Comparison of ENCODE assay signal across 16 cellular contexts in the genomic region with DNA sequence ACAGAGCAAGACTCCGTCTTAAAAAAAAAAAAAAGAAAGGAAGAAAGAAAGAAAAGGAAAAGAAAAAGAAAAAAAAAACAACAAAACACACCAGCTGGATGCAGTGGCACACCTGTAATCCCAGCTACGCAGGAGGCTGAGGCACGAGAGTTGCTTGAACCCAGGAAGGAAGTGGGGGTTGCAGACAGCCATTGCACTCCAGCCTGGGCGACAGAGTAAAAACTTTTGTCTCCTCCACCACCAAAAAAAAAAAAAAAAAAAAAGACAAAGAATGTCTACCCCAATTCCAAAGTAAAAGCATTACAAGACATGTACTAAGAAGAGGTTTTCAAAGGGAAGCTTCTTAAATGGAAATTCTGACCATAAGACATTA. TPM values are rescaled to one million over a fixed set of nuclear protein-coding genes. Genes with fewer than 3 reads are reported as not detected.
DNase-seq lines count a peak whose midpoint lies in the region; ATAC-seq and TF ChIP-seq lines count a peak whose summit lies in the region.
"Had no signal": no experiment of that assay in that cellular context is flagged by ENCODE, and none has a peak within 500 bp of the region (broad histone marks: within the 10 kb centered on the region; RNA-seq: fewer than 3 reads in every experiment).

No MANE protein-coding gene starts in this region.

- H3K27ac ChIP-seq in HUES64 (ENCODE audit: low read depth, low read length) = 0 out of 2 replicates have a peak overlapping the region, but pooled peaks have one; percentile 14
- H3K27ac ChIP-seq: A549, ascending aorta, coronary artery, Peyer's patch, vagina had no signal

- peaks cover 99% of the 10 kb centered on the region for H3K36me3 ChIP-seq in HUES64 (ENCODE audit: insufficient read depth, low read length)

- H3K4me3 Mint-ChIP-seq in activated CD4-positive, alpha-beta T cell treated with anti-CD3 and anti-CD28 coated beads, Interleukin-2, amount 10 ng/mL, durations not matched to agents 7 days and 5 days = no peak overlapping the region
- peak overlapping the region; percentile 46 for H3K4me3 Mint-ChIP-seq in activated naive CD8-positive, alpha-beta T cell treated with anti-CD3 and anti-CD28 coated beads, Interleukin-2, amount 10 ng/mL, durations not matched to agents 7 days and 5 days
- peak overlapping the region; percentile 80 for H3K4me3 Mint-ChIP-seq in natural killer cell

- no peaks in the 10 kb centered on the region for H3K27me3 ChIP-seq in HUES64 (ENCODE audit: insufficient read depth, low read length)
- H3K27me3 ChIP-seq: ascending aorta, Peyer's patch, vagina had no signal

- WGBS in HUES64 = 95% methylated on average over 3 of the region's 4 CpGs

- CTCF ChIA-PET in activated CD4-positive, alpha-beta T cell treated with anti-CD3 and anti-CD28 coated beads, Interleukin-2, amount 10 ng/mL, durations not matched to agents 7 days and 5 days (lab: Charles Lee) = interaction anchor here (0.7 to 1.3 kb wide), 3 partner anchors 14 to 191 kb away, joined by 3 to 4 read pairs (median 4); partner anchors contain the start of gene NDRG2

- peaks cover 72% of the 10 kb centered on the region for H3K36me3 Mint-ChIP-seq in activated CD4-positive, alpha-beta T cell treated with anti-CD3 and anti-CD28 coated beads, Interleukin-2, amount 10 ng/mL, durations not matched to agents 7 days and 5 days (ENCODE audit: low read depth)
- H3K36me3 Mint-ChIP-seq in activated naive CD8-positive, alpha-beta T cell treated with anti-CD3 and anti-CD28 coated beads, Interleukin-2, amount 10 ng/mL, durations not matched to agents 7 days and 5 days = peaks cover 37% of the 10 kb centered on the region
- peaks cover 12% of the 10 kb centered on the region for H3K36me3 Mint-ChIP-seq in natural killer cell

- no peaks in the 10 kb centered on the region for H3K27me3 Mint-ChIP-seq in activated CD4-positive, alpha-beta T cell treated with anti-CD3 and anti-CD28 coated beads, Interleukin-2, amount 10 ng/mL, durations not matched to agents 7 days and 5 days
- H3K27me3 Mint-ChIP-seq in activated naive CD8-positive, alpha-beta T cell treated with anti-CD3 and anti-CD28 coated beads, Interleukin-2, amount 10 ng/mL, durations not matched to agents 7 days and 5 days = no peaks in the 10 kb centered on the region
- H3K27me3 Mint-ChIP-seq in natural killer cell (ENCODE audit: low read depth in 2 of 2) = no peaks in the 10 kb centered on the region

- H3K4me1 ChIP-seq in HUES64 (ENCODE audit: insufficient read depth, low read length) = peaks cover 27% of the 10 kb centered on the region

- POLR2A ChIA-PET in activated CD4-positive, alpha-beta T cell treated with anti-CD3 and anti-CD28 coated beads, Interleukin-2, amount 10 ng/mL, durations not matched to agents 7 days and 5 days (lab: Charles Lee) = interaction anchor here (0.7 kb wide), 1 partner anchor 16 kb away, joined by 5 read pairs; no protein-coding TSS in a partner anchor
- POLR2A ChIA-PET in activated naive CD8-positive, alpha-beta T cell treated with anti-CD3 and anti-CD28 coated beads, Interleukin-2, amount 10 ng/mL, durations not matched to agents 7 days and 5 days (lab: Charles Lee) = interaction anchor here (0.7 kb wide), 1 partner anchor 23 kb away, joined by 4 read pairs; no protein-coding TSS in a partner anchor

- in situ Hi-C loops in ACHN (cut with HindIII; ENCODE audit: low pct_ligation_motif_present, low pct_unique_long_range_greater_than_20kb, low sequenced_read_pairs) = no loop called here

- no peak for TF ChIP-seq CTCF in natural killer cell (IDR thresholded peaks at IDR 0.05)

- no peaks in the 10 kb centered on the region for H3K9me3 Mint-ChIP-seq in activated CD4-positive, alpha-beta T cell treated with anti-CD3 and anti-CD28 coated beads, Interleukin-2, amount 10 ng/mL, durations not matched to agents 7 days and 5 days
- no peaks in the 10 kb centered on the region for H3K9me3 Mint-ChIP-seq in activated naive CD8-positive, alpha-beta T cell treated with anti-CD3 and anti-CD28 coated beads, Interleukin-2, amount 10 ng/mL, durations not matched to agents 7 days and 5 days
- H3K9me3 Mint-ChIP-seq in natural killer cell = no peaks in the 10 kb centered on the region

- H3K9me3 ChIP-seq in HUES64 (ENCODE audit: insufficient read depth, low read depth, low read length) = no peaks in the 10 kb centered on the region
- H3K9me3 ChIP-seq: A549, ascending aorta, Peyer's patch, psoas muscle, vagina had no signal

- DNase-seq in activated CD4-positive, alpha-beta T cell treated with anti-CD3 and anti-CD28 coated beads, Interleukin-2, amount 10 ng/mL, durations not matched to agents 7 days and 5 days = peak; percentile 32
- no peak for DNase-seq in activated CD4-positive, alpha-beta T cell treated with anti-CD3 and anti-CD28 coated beads, Interleukin-2, amount 50 U/mL, for 4 hours
- DNase-seq in activated naive CD8-positive, alpha-beta T cell treated with anti-CD3 and anti-CD28 coated beads, Interleukin-2, amount 10 ng/mL, durations not matched to agents 7 days and 5 days = no peak
- no peak for DNase-seq in natural killer cell
- DNase-seq in ACHN = no peak
- no peak for DNase-seq in NCI-H1694 treated with DMSO at 0.1 percent for 48 hours (lab: John Stamatoyannopoulos, UW)
- DNase-seq in activated CD4-positive, CD25-positive, alpha-beta regulatory T cell (lab: John Stamatoyannopoulos, UW) = no peak
- DNase-seq: COR-L47, erythroblast, Peyer's patch, psoas muscle had no signal

- no peak overlapping the region for H3K4me3 ChIP-seq in HUES64 (ENCODE audit: low read length)
- H3K4me3 ChIP-seq: A549, ascending aorta, coronary artery, Peyer's patch, psoas muscle, vagina had no signal

- no peak overlapping the region for H3K9ac ChIP-seq in HUES64 (ENCODE audit: low read depth, low read length)

- ATAC-seq in activated naive CD8-positive, alpha-beta T cell treated with anti-CD3 and anti-CD28 coated beads, Interleukin-2, amount 10 ng/mL, durations not matched to agents 7 days and 5 days (ENCODE audit: low read depth) = peak; percentile 72
- ATAC-seq in natural killer cell = peak; percentile 23 to 47 (median 39)
- ATAC-seq: A549, psoas muscle had no signal

- peak overlapping the region; percentile 81 for H3K27ac Mint-ChIP-seq in activated CD4-positive, alpha-beta T cell treated with anti-CD3 and anti-CD28 coated beads, Interleukin-2, amount 10 ng/mL, durations not matched to agents 7 days and 5 days
- H3K27ac Mint-ChIP-seq in activated naive CD8-positive, alpha-beta T cell treated with anti-CD3 and anti-CD28 coated beads, Interleukin-2, amount 10 ng/mL, durations not matched to agents 7 days and 5 days = peak overlapping the region; percentile 66
- H3K27ac Mint-ChIP-seq in natural killer cell = peak overlapping the region; percentile 90 to 93

- H3K4me1 Mint-ChIP-seq in activated CD4-positive, alpha-beta T cell treated with anti-CD3 and anti-CD28 coated beads, Interleukin-2, amount 10 ng/mL, durations not matched to agents 7 days and 5 days = peaks cover 55% of the 10 kb centered on the region
- peaks cover 32% of the 10 kb centered on the region for H3K4me1 Mint-ChIP-seq in activated naive CD8-positive, alpha-beta T cell treated with anti-CD3 and anti-CD28 coated beads, Interleukin-2, amount 10 ng/mL, durations not matched to agents 7 days and 5 days
- H3K4me1 Mint-ChIP-seq in natural killer cell = peaks cover 54 to 59% of the 10 kb centered on the region in 2 donors

- intact Hi-C loops in natural killer cell (cut with micrococcal nuclease) = loop anchor here (10.0 kb wide), 1 partner anchor 49 kb away; the partner anchor contains the start of gene HNRNPC

RNA-seq across cellular contexts. Expression of gene HNRNPC, which starts 53.4 kb away (rescaled TPM):
- total RNA-seq in activated CD4-positive, alpha-beta T cell treated with anti-CD3 and anti-CD28 coated beads, Interleukin-2, amount 10 ng/mL, durations not matched to agents 7 days and 5 days = 100 to 1,000 TPM; 684 to 863 TPM
- polyA plus RNA-seq in HUES64 (2013, experiment 1 of 2) = 908 TPM
- 975 TPM for polyA plus RNA-seq in HUES64 (2013, experiment 2 of 2)
- 100 to 1,000 TPM; 658 to 677 TPM for total RNA-seq in activated naive CD8-positive, alpha-beta T cell treated with anti-CD3 and anti-CD28 coated beads, Interleukin-2, amount 10 ng/mL, durations not matched to agents 7 days and 5 days
- 100 to 1,000 TPM; 501 to 547 (median 515) TPM for total RNA-seq in natural killer cell
